ENCODE assay signal across 17 cellular contexts in the genomic region with DNA sequence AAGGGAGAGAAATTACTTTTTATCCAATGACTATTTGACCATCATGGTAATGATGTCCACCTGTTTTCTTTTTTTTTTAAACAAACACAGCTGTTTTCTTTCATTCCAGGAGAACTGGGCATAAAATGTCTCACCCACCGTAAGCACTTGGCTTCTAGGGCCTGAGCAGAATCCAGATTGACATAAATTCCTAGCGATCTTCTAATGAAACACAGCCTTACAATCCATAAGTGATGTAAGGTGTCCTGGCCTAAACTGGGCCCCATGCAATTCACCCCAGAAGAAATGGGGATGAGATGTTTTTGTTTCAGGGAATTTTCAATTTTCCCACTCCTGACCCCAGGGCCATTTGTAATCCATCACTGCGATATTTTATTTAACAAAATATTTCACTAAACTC.
"Had no signal": no experiment of that assay in that cellular context is flagged by ENCODE, and none has a peak within 500 bp of the region (broad histone marks: within the 10 kb centered on the region; RNA-seq: fewer than 3 reads in every experiment).

No MANE protein-coding gene starts in this region.

- H3K27ac ChIP-seq: ascending aorta, coronary artery, tibial nerve, vagina had no signal

- H3K4me1 ChIP-seq: ascending aorta, tibial nerve, vagina had no signal

- H3K9me3 ChIP-seq: ascending aorta, tibial nerve, vagina had no signal

- H3K4me3 ChIP-seq: ascending aorta, coronary artery, skin epidermis, tibial nerve, vagina had no signal

- DNase-seq: activated CD4-positive, alpha-beta T cell treated with anti-CD3 and anti-CD28 coated beads, Interleukin-2, amount 10 ng/mL, durations not matched to agents 7 days and 5 days; activated CD8-positive, alpha-beta T cell treated with anti-CD3 and anti-CD28 coated beads, Interleukin-2, amount 10 ng/mL, durations not matched to agents 7 days and 5 days; activated naive CD4-positive, alpha-beta T cell treated with anti-CD3 and anti-CD28 coated beads for 36 hours; activated T-cell treated with anti-CD3 and anti-CD28 coated beads, Interleukin-2, amount 50 U/mL, for 24 hours; effector CD4-positive, alpha-beta T cell; hypothalamus; islet precursor cell; left colon; retina; stimulated activated CD4-positive, alpha-beta T cell treated with anti-CD3 and anti-CD28 coated beads, Interleukin-15, amount 100 ng/mL, for 24 hours; stimulated activated CD4-positive, alpha-beta T cell treated with anti-CD3 and anti-CD28 coated beads, Interleukin-2, amount 100 ng/mL, for 48 hours; T-cell had no signal

- H3K27me3 ChIP-seq: ascending aorta, tibial nerve, vagina had no signal

- H3K36me3 ChIP-seq: ascending aorta, tibial nerve, vagina had no signal
